ENCODE assay signal across 8 cellular contexts in the genomic region with DNA sequence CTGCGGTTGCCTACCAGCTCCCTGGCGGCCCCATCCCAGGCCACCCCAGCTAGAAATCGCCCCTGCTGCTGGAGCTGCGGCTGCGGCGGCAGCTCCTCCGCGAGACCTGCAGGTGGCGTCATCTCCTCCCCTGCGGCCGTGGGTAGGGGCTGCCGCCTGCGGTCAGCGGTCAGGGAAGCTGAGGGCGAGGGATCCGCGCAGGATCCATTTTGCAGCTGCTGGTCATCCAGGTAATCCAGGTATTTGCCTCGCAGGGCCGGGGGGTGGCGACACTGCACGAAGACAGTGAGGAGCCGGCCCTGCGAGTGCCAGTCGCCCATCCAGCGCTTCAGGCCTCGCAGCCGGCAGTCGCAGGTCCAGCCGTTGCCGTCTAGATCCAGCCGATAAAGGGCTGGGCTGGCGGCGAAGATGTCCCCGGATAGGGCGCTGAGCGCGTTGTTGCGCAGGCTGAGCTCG. TPM values are rescaled to one million over a fixed set of nuclear protein-coding genes. Genes with fewer than 3 reads are reported as not detected.
DNase-seq lines count a peak whose midpoint lies in the region; ATAC-seq, FAIRE-seq and TF ChIP-seq lines count a peak whose summit lies in the region.

No MANE protein-coding gene starts in this region.

- TF ChIP-seq CTCF in AG04449 (IDR thresholded peaks at IDR 0.05; ENCODE audit: insufficient read depth, low read length, missing control alignments) (peak; percentile 88), GM13977 (IDR thresholded peaks at IDR 0.05; ENCODE audit: extremely low read depth, insufficient read depth, missing control alignments) (peak; percentile 3), endodermal cell (conservative IDR thresholded peaks at IDR 0.05) (peak; percentile 80), lower lobe of right lung (IDR thresholded peaks at IDR 0.05) (peak; percentile 44), thoracic aorta (IDR thresholded peaks at IDR 0.05) (peak; percentile 23)

- H3K27ac ChIP-seq in endodermal cell (ENCODE audit: low read depth, low read length) (no peak overlapping the region), lower lobe of right lung (peak overlapping the region; percentile 74), thoracic aorta (no peak overlapping the region)

- H3K27me3 Mint-ChIP-seq in endodermal cell (ENCODE audit: insufficient read depth), result peaks cover 70% of the 10 kb centered on the region

- intact Hi-C loops in lower lobe of right lung (cut with DNase I), result no loop called here

- H3K27me3 ChIP-seq in endodermal cell (ENCODE audit: control insufficient read depth, insufficient read depth, low read length, poor library complexity, severe bottlenecking) (peaks cover 28% of the 10 kb centered on the region), lower lobe of right lung (ENCODE audit: low read depth) (peaks cover 38% of the 10 kb centered on the region), thoracic aorta (replicated peaks; ENCODE audit: insufficient read depth) (peaks cover 15% of the 10 kb centered on the region)

- CTCF ChIA-PET in AG04449 (lab: Yijun Ruan, JAX), result interaction anchor here (0.7 to 26.0 kb wide), 35 partner anchors 9 to 642 kb away, joined by 3 to 767 read pairs (median 7); no protein-coding TSS in a partner anchor

- H3K4me1 Mint-ChIP-seq in endodermal cell, result peaks cover 19% of the 10 kb centered on the region

- POLR2A ChIA-PET in AG04449 (lab: Yijun Ruan, JAX), result interaction anchor here (0.8 to 1.4 kb wide), 2 partner anchors 9 to 150 kb away, joined by 3 read pairs; no protein-coding TSS in a partner anchor

- H3K4me3 ChIP-seq in AG04449 (ENCODE audit: low read depth, low read length), result peak overlapping the region; percentile 56
- H3K4me3 ChIP-seq in endodermal cell (ENCODE audit: low read length), result peak overlapping the region; percentile 75
- peak overlapping the region; percentile 57 for H3K4me3 ChIP-seq in lower lobe of right lung
- H3K4me3 ChIP-seq in thoracic aorta, result peak overlapping the region; percentile 73

- FAIRE-seq in urothelium cell line (lab: Jason Lieb, UNC), result no peak

- H3K27ac Mint-ChIP-seq in endodermal cell, result no peak overlapping the region

- H3K9ac ChIP-seq in endodermal cell (ENCODE audit: extremely low read depth, low read length, poor library complexity, severe bottlenecking), result peak overlapping the region; percentile 15

- H3K4me1 ChIP-seq in endodermal cell (ENCODE audit: control insufficient read depth, insufficient read depth, low read length) (no peaks in the 10 kb centered on the region), lower lobe of right lung (peaks cover 54% of the 10 kb centered on the region), thoracic aorta (ENCODE audit: control insufficient read depth in 1 of 2, low read depth in 2 of 2) (peaks cover 4 to 35% of the 10 kb centered on the region in 2 donors)

- no peaks in the 10 kb centered on the region for H3K36me3 Mint-ChIP-seq in endodermal cell (ENCODE audit: low read depth)

- no peak for DNase-seq in AG04449 (ENCODE audit: low read depth, low spot score)
- DNase-seq in GM13977 (ENCODE audit: low spot score), result peak; percentile 78
- DNase-seq in OCI-M1 (lab: John Stamatoyannopoulos, UW), result peak; percentile 69
- peak; percentile 95 for DNase-seq in endodermal cell
- DNase-seq in lower lobe of right lung, result peak; percentile 83
- no peak for DNase-seq in thoracic aorta (ENCODE audit: low spot score)
- no peak for DNase-seq in urothelium cell line (ENCODE audit: low spot score)

- ATAC-seq in lower lobe of right lung, result peak; percentile 68 to 72
- no peak for ATAC-seq in thoracic aorta (ENCODE audit: insufficient number of reproducible peaks, low FRiP score, low read depth)
- no peak for ATAC-seq in HG02763 (IDR thresholded peaks at IDR 0.05; ENCODE audit: unreplicated experiment)

- no peaks in the 10 kb centered on the region for H3K9me3 Mint-ChIP-seq in endodermal cell

- H3K36me3 ChIP-seq in endodermal cell (ENCODE audit: control insufficient read depth, insufficient read depth, low read length), result no peaks in the 10 kb centered on the region
- no peaks in the 10 kb centered on the region for H3K36me3 ChIP-seq in lower lobe of right lung
- H3K36me3 ChIP-seq in thoracic aorta, result no peaks in the 10 kb centered on the region

- in situ Hi-C loops in GM13977 (cut with MboI; ENCODE audit: low pct_unique_long_range_greater_than_20kb, low sequenced_read_pairs, unreplicated experiment), result no loop called here

- H3K9me3 ChIP-seq in endodermal cell (ENCODE audit: control insufficient read depth, low read length) (no peaks in the 10 kb centered on the region), lower lobe of right lung (no peaks in the 10 kb centered on the region), thoracic aorta (no peaks in the 10 kb centered on the region)

- H3K4me3 Mint-ChIP-seq in endodermal cell, result peak overlapping the region; percentile 60

- 0 to 2% methylated on average over 8 to 39 of the region's 39 CpGs for WGBS in endodermal cell (ENCODE audit: insufficient coverage in 1 of 2, insufficient read length in 1 of 2), 2 experiments

RNA-seq across cellular contexts. Expression of gene TRIL, which starts 1.5 kb away (rescaled TPM):
- total RNA-seq in endodermal cell, result 1 to 10 TPM; 1.6 to 3.3 TPM
- polyA plus RNA-seq in endodermal cell (2013, experiment 1 of 2), result 17.3 TPM
- polyA plus RNA-seq in endodermal cell (2013, experiment 2 of 2), result 19.1 TPM
- total RNA-seq in lower lobe of right lung, result 6.4 TPM
- total RNA-seq in thoracic aorta, result 1 to 10 TPM in 1 of 2 donors, under 1 TPM in 1; 0.49 to 2.6 TPM

Comparison
In these comparisons a context has a peak if more than half of its experiments do, and no peak if none do; other contexts are left out.
1. DNase-seq: peak in GM13977 (single experiment), OCI-M1 (single experiment), endodermal cell (single experiment) and lower lobe of right lung (single experiment); none in AG04449 (single experiment), thoracic aorta (single experiment) and urothelium cell line (single experiment).
2. CTCF ChIP-seq: peak in every context shown above with its lines; median percentile 88 in AG04449; 80 in endodermal cell; 44 in lower lobe of right lung; 23 in thoracic aorta; 3 in GM13977.
3. ATAC-seq: peak in lower lobe of right lung (2 of 2); none in thoracic aorta (single experiment) and HG02763 (single experiment).
4. Peak in every context shown above with its lines, with median percentiles within 50 percentile points of each other: H3K4me3 ChIP-seq.